9 cellular contexts compared by ENCODE assay signal in the genomic region with DNA sequence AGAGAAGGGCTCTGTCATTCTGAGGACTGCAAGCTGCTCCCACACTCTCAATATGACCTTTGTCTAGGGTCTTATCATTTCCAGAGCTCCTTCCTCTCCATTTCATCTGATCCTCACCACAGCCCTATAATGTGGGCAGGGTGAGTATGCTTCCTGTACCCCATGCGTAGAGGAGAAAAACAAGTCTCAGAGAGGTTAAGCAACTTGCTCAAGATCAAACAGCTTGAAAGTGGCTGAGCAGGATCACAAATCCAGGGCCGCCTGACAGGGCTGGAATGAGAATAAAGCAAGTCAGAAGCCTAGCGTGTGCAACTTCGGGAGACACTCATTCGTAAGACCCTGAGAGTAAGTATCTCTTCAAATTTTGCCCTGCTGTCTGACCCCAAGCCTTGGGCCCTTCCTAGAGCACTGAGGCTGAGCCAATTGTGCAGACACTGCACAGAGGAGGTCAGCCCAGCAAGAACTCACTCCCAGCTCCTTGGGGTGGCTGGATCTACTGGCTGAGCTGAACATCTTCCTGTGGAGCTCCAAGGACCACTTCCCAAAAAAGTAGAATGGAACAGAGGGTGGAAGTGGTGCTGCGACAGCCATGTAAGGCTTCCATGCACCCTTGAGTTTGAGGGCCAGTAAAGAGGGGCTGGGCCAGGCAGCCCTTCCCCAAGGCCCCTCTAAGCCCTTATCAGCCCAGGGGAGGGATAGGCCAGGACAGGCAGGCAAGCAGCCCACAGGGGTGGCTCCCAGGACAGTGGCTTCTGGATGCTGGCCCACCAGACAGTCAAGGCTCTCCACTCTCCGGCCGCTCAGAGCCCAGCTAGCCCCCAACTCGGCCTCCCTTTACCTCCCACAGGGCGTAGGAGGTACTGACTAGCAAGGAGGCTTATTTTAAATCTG. TPM values are rescaled to one million over a fixed set of nuclear protein-coding genes. Genes with fewer than 3 reads are reported as not detected.
A peak's percentile ranks its signal among the peaks of the same experiment; 100 is the strongest.
DNase-seq lines count a peak whose midpoint lies in the region; ATAC-seq and TF ChIP-seq lines count a peak whose summit lies in the region.
"Had no signal": no experiment of that assay in that cellular context is flagged by ENCODE, and none has a peak within 500 bp of the region (broad histone marks: within the 10 kb centered on the region; RNA-seq: fewer than 3 reads in every experiment).

No MANE protein-coding gene starts in this region.

- H3K36me3 ChIP-seq in Peyer's patch (peaks cover 0 to 2% (median 0%) of the 10 kb centered on the region in 3 donors), right atrium auricular region (peaks cover 5% of the 10 kb centered on the region)

- TF ChIP-seq POLR2A in Peyer's patch (IDR thresholded peaks at IDR 0.05), result no peak

- TF ChIP-seq CTCF in Peyer's patch (IDR thresholded peaks at IDR 0.05) (no peak), right atrium auricular region (IDR thresholded peaks at IDR 0.05) (no peak)

- H3K4me1 ChIP-seq in Peyer's patch (peaks cover 5 to 78% (median 21%) of the 10 kb centered on the region in 4 donors), right atrium auricular region (peaks cover 0 to 58% of the 10 kb centered on the region in 2 donors)

- DNase-seq in Peyer's patch (peak in 2 of 3 donors; percentile 56 to 58), right atrium auricular region (ENCODE audit: low spot score) (peak; percentile 59), germinal center (ENCODE audit: low spot score) (no peak)
- DNase-seq in activated CD8-positive, alpha-beta memory T cell treated with anti-CD3 and anti-CD28 coated beads, Interleukin-2, amount 50 U/mL, for 4 hours, result peak; percentile 55
- peak; percentile 55 for DNase-seq in stimulated activated naive CD4-positive, alpha-beta T cell treated with Interleukin-2 at 50 U/mL for 16 hours (lab: John Stamatoyannopoulos, UW)

- H3K9me3 ChIP-seq in Peyer's patch (no peaks in the 10 kb centered on the region), right atrium auricular region (no peaks in the 10 kb centered on the region)

- ATAC-seq in GM21447 (IDR thresholded peaks at IDR 0.05; ENCODE audit: unreplicated experiment), result no peak
- no peak for ATAC-seq in HG02759 (IDR thresholded peaks at IDR 0.05; ENCODE audit: unreplicated experiment)
- ATAC-seq in GM21360 (IDR thresholded peaks at IDR 0.05; ENCODE audit: unreplicated experiment), result no peak
- ATAC-seq: WTC11 had no signal

- no peaks in the 10 kb centered on the region for H3K27me3 ChIP-seq in Peyer's patch
- H3K27me3 ChIP-seq in right atrium auricular region, result no peaks in the 10 kb centered on the region

- peak overlapping the region; percentile 25 to 85 (median 79) for H3K27ac ChIP-seq in Peyer's patch
- no peak overlapping the region for H3K27ac ChIP-seq in right atrium auricular region

- H3K4me3 ChIP-seq in Peyer's patch, result peak overlapping the region in 1 of 4 donors; percentile 2
- H3K4me3 ChIP-seq in right atrium auricular region, result no peak overlapping the region

RNA-seq across cellular contexts. Expression of a gene that starts 10.5 kb away (rescaled TPM):
- total RNA-seq in Peyer's patch, result 100 to 1,000 TPM in 3 of 4 donors, 10 to 100 TPM in 1; 78.8 to 321 (median 195) TPM
- total RNA-seq in right atrium auricular region, result 100 to 1,000 TPM in 1 of 2 donors, 10 to 100 TPM in 1; 66.6 to 276 TPM

Comparison
In these comparisons a context has a peak if more than half of its experiments do, and no peak if none do; other contexts are left out.
1. H3K27ac ChIP-seq: peak in Peyer's patch (4 of 4); none in right atrium auricular region (0 of 2).